In genomic region chr10:126135177-126135576, GRCh38 we compare ENCODE assay signal across 13 cellular contexts.
DNase-seq lines count a peak whose midpoint lies in the region; ATAC-seq, FAIRE-seq and TF ChIP-seq lines count a peak whose summit lies in the region.
"Had no signal": no experiment of that assay in that cellular context is flagged by ENCODE, and none has a peak within 500 bp of the region (broad histone marks: within the 10 kb centered on the region; RNA-seq: fewer than 3 reads in every experiment).

No MANE protein-coding gene starts in this region.

- BruUV-seq in HCT116 (replicated peaks; lab: Mats Ljungman, UMichigan) = no TSS peak

- DNase-seq in AG09309 (ENCODE audit: low read depth) = no peak
- no peak for DNase-seq in HCT116 (ENCODE audit: low read depth, low spot score)
- DNase-seq in adipocyte (ENCODE audit: low read depth) = peak; percentile 9
- peak; percentile 19 for DNase-seq in iPS DF 4.7 (ENCODE audit: extremely low read depth, low spot score)
- no peak for DNase-seq in effector CD8-positive, alpha-beta T cell (lab: John Stamatoyannopoulos, UW)
- no peak for DNase-seq in urothelium cell line (ENCODE audit: low spot score)
- no peak for DNase-seq in SHP77 treated with DMSO at 0.1 percent for 48 hours (lab: John Stamatoyannopoulos, UW)
- DNase-seq: CD4-positive, alpha-beta memory T cell; NCI-H2081; stimulated activated CD4-positive, alpha-beta T cell treated with anti-CD3 and anti-CD28 coated beads, Interleukin-4, amount 100 ng/mL, for 1 hour; stimulated activated naive CD4-positive, alpha-beta T cell treated with Interleukin-2 at 50 U/mL for 16 hours had no signal

- H3K4me3 ChIP-seq in AG09309 (ENCODE audit: control insufficient read depth, low read depth, low read length) (no peak overlapping the region), HCT116 (replicated peaks in 1 of 2; ENCODE audit: low read depth in 1 of 2, low read length in 2 of 2) (no peak overlapping the region), adipocyte (ENCODE audit: low read length) (no peak overlapping the region)

- no peaks in the 10 kb centered on the region for H3K9me2 ChIP-seq in HCT116 (ENCODE audit: insufficient read depth)

- RAD21 ChIA-PET in HCT116 (lab: Charles Lee; ENCODE audit: low non-redundant PET in 1 of 2, low total read pairs in 2 of 2, uncharacterized antibody in 2 of 2, unreplicated experiment in 2 of 2) = no interaction called here

- ATAC-seq in HCT116 (peak; percentile 63), HG03571 (IDR thresholded peaks at IDR 0.05; ENCODE audit: unreplicated experiment) (no peak)

- no peaks in the 10 kb centered on the region for H3K27me3 ChIP-seq in HCT116 (ENCODE audit: insufficient read depth, low read length)
- H3K27me3 ChIP-seq in adipocyte (replicated peaks; ENCODE audit: control insufficient read depth, insufficient read depth, low read length) = no peaks in the 10 kb centered on the region

- no peak overlapping the region for H3K27ac ChIP-seq in HCT116 (ENCODE audit: low read depth, low read length)
- H3K27ac ChIP-seq: KMS-11 had no signal

- TF ChIP-seq CTCF in AG09309 (IDR thresholded peaks at IDR 0.05; ENCODE audit: control insufficient read depth, insufficient read depth, low read depth, low read length, missing control alignments) = peak; percentile 24
- TF ChIP-seq CTCF in HCT116 (IDR thresholded peaks at IDR 0.05 in 2 of 3, conservative IDR thresholded peaks at IDR 0.05 in 1 of 3; ENCODE audit: borderline replicate concordance in 1 of 3, insufficient read depth in 1 of 3, low read depth in 2 of 3, low read length in 2 of 3) = peak; percentile 17 to 52 (median 21); a peak in 3 of 6 replicates

- H3K79me2 ChIP-seq in HCT116 (ENCODE audit: insufficient read depth, low read length) = no peaks in the 10 kb centered on the region

- TF ChIP-seq RAD21 in HCT116 (IDR thresholded peaks at IDR 0.05; ENCODE audit: low read depth) = peak; percentile 52

- H3K4me2 ChIP-seq in HCT116 (ENCODE audit: low read length) = no peak overlapping the region
- H3K4me2 ChIP-seq: KMS-11 had no signal

- H3K9me3 ChIP-seq in HCT116 (ENCODE audit: control insufficient read depth in 1 of 2, insufficient read depth in 1 of 2, low read depth in 1 of 2, low read length in 2 of 2) = no peaks in the 10 kb centered on the region
- H3K9me3 ChIP-seq in adipocyte (ENCODE audit: control insufficient read depth, low read length) = no peaks in the 10 kb centered on the region

- H2AFZ ChIP-seq in HCT116 (ENCODE audit: low read depth, low read length, poor library complexity, severe bottlenecking) = no peak overlapping the region

- H3K9ac ChIP-seq in HCT116 (ENCODE audit: low read length) = no peak overlapping the region
- no peak overlapping the region for H3K9ac ChIP-seq in adipocyte (ENCODE audit: low read length)
- H3K9ac ChIP-seq: KMS-11 had no signal

- no peak for TF ChIP-seq POLR2A in HCT116 (IDR thresholded peaks at IDR 0.05; ENCODE audit: borderline replicate concordance, extremely low read depth, insufficient read depth, insufficient read length)

- no peaks in the 10 kb centered on the region for H3K36me3 ChIP-seq in HCT116 (ENCODE audit: control insufficient read depth in 1 of 2, insufficient read depth in 2 of 2, low read length in 2 of 2)
- H3K36me3 ChIP-seq in adipocyte (ENCODE audit: control insufficient read depth, insufficient read depth, low read length, severe bottlenecking) = peaks cover 22% of the 10 kb centered on the region

- H3K4me1 ChIP-seq in HCT116 (ENCODE audit: control insufficient read depth in 1 of 2, insufficient read depth in 2 of 2, low read length in 2 of 2) (no peaks in the 10 kb centered on the region), adipocyte (ENCODE audit: control insufficient read depth, insufficient read depth, low read length) (peaks cover 32% of the 10 kb centered on the region)

- intact Hi-C loops in HCT116 (cut with micrococcal nuclease) = no loop called here

- POLR2A ChIA-PET in HCT116 (lab: Charles Lee) = no interaction called here

- no peak for FAIRE-seq in urothelium cell line (lab: Jason Lieb, UNC)

- CTCF ChIA-PET in HCT116 (lab: Charles Lee) = no interaction called here

- no peaks in the 10 kb centered on the region for H4K20me1 ChIP-seq in HCT116 (ENCODE audit: insufficient read depth)

TF ChIP-seq in HCT116, 20 proteins besides CTCF, POLR2A, EP300 and RAD21:
- TF ChIP-seq ATF3 (IDR thresholded peaks at IDR 0.05) = no peak

Comparison
In these comparisons a context has a peak if more than half of its experiments do, and no peak if none do; other contexts are left out.
1. DNase-seq: peak in adipocyte (single experiment) and iPS DF 4.7 (single experiment); none in AG09309 (single experiment), HCT116 (single experiment), effector CD8-positive, alpha-beta T cell (single experiment), urothelium cell line (single experiment) and SHP77 treated with DMSO at 0.1 percent for 48 hours (single experiment).